11 cellular contexts compared by ENCODE assay signal in the genomic region with DNA sequence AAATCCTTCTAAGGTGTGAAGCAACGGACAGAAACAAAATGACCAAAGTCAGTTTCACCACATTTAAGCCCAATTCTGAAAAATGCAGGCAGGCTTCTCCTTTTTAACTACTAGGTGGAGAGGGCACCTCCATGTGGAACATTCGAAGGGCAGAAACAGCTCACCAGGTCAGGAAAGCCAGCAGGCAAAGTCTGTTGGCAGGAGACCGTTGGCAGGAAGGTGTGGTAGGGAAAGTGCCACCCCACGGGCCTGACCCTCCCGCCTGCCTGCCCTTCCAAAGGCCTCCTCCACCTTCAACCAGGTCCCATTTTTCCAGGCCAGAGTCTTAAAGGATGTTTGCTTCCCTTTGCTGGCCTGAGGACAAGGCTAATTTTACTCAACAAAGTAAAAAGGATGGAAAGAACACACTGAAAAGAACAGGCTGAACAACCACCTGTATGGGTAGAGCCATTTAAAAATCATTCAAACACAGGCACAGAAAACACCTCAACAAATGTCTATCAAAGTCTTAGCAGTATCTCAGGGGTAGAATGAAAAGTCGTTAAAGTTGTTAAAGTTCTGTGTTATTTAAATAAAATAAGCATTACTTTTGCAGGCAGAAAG. TPM values are rescaled to one million over a fixed set of nuclear protein-coding genes. Genes with fewer than 3 reads are reported as not detected.
DNase-seq lines count a peak whose midpoint lies in the region; ATAC-seq and TF ChIP-seq lines count a peak whose summit lies in the region.
"Had no signal": no experiment of that assay in that cellular context is flagged by ENCODE, and none has a peak within 500 bp of the region (broad histone marks: within the 10 kb centered on the region; RNA-seq: fewer than 3 reads in every experiment).

No MANE protein-coding gene starts in this region.

- dilution Hi-C loops in mammary epithelial cell (cut with HindIII; ENCODE audit: low sequenced_read_pairs): no loop called here

- CTCF ChIA-PET in MCF 10A (lab: Yijun Ruan, JAX): no interaction called here
- CTCF ChIA-PET in mammary epithelial cell (lab: Charles Lee; ENCODE audit: low non-redundant PET): no interaction called here

- H3K27me3 ChIP-seq in mammary epithelial cell (ENCODE audit: insufficient read depth, low read length) (no peaks in the 10 kb centered on the region), colonic mucosa (no peaks in the 10 kb centered on the region), muscle layer of duodenum (ENCODE audit: low read depth, low read length) (no peaks in the 10 kb centered on the region), transverse colon (no peaks in the 10 kb centered on the region)

- no peak for ATAC-seq in HG03439 (IDR thresholded peaks at IDR 0.05; ENCODE audit: unreplicated experiment)

- H4K20me1 ChIP-seq in mammary epithelial cell (ENCODE audit: insufficient read depth, low read length): peaks cover 22% of the 10 kb centered on the region

- TF ChIP-seq EP300 in transverse colon (IDR thresholded peaks at IDR 0.05; ENCODE audit: low read depth): peak; percentile 13

- peaks cover 11% of the 10 kb centered on the region for H3K4me1 Mint-ChIP-seq in MCF 10A (ENCODE audit: insufficient read depth, unreplicated experiment)

- H3K36me3 Mint-ChIP-seq in MCF 10A (ENCODE audit: insufficient read depth, unreplicated experiment): peaks cover 15% of the 10 kb centered on the region

- H3K9ac ChIP-seq in mammary epithelial cell (ENCODE audit: insufficient read depth, low read length) (no peak overlapping the region), colonic mucosa (ENCODE audit: low read depth in 2 of 2, low read length in 2 of 2) (peak overlapping the region; percentile 32 to 40)

- DNase-seq in MCF 10A (ENCODE audit: unreplicated experiment) (no peak), mammary epithelial cell (no peak), colonic mucosa (peak; percentile 71), transverse colon (peak; percentile 72), GM19240 (ENCODE audit: insufficient read length, low spot score) (no peak), NCI-H774 (lab: John Stamatoyannopoulos, UW) (no peak)
- DNase-seq: cerebellar nuclear complex, NCI-H2029 treated with DMSO at 0.1 percent for 48 hours had no signal

- no peak for TF ChIP-seq POLR2A in transverse colon (IDR thresholded peaks at IDR 0.05)

- H3K4me2 ChIP-seq in mammary epithelial cell (ENCODE audit: insufficient read depth, low read depth, low read length): no peak overlapping the region

- BruUV-seq in MCF 10A (replicated peaks; lab: Mats Ljungman, UMichigan) (no TSS peak), mammary epithelial cell (replicated peaks; lab: Mats Ljungman, UMichigan) (no TSS peak)

- H3K4me3 ChIP-seq in mammary epithelial cell (replicated peaks in 1 of 3; ENCODE audit: insufficient read depth in 1 of 3, low read depth in 2 of 3, low read length in 3 of 3): no peak overlapping the region
- no peak overlapping the region for H3K4me3 ChIP-seq in colonic mucosa
- no peak overlapping the region for H3K4me3 ChIP-seq in muscle layer of duodenum (ENCODE audit: low read depth in 1 of 2, low read length in 2 of 2)
- H3K4me3 ChIP-seq in transverse colon: no peak overlapping the region

- H3K36me3 ChIP-seq in mammary epithelial cell (ENCODE audit: insufficient read depth, low read length) (peaks cover 3% of the 10 kb centered on the region), colonic mucosa (no peaks in the 10 kb centered on the region), muscle layer of duodenum (ENCODE audit: control insufficient read depth in 1 of 2, insufficient read depth in 2 of 2, low read length in 2 of 2) (no peaks in the 10 kb centered on the region), transverse colon (no peaks in the 10 kb centered on the region)

- H3K27ac ChIP-seq in mammary epithelial cell (ENCODE audit: insufficient read depth, low read depth, low read length) (no peak overlapping the region), colonic mucosa (peak overlapping the region; percentile 25), muscle layer of duodenum (ENCODE audit: low read length) (peak overlapping the region; percentile 49), transverse colon (peak overlapping the region; percentile 68 to 83 (median 76))

- no peak overlapping the region for H2AFZ ChIP-seq in mammary epithelial cell (ENCODE audit: low read depth, low read length)

- peaks cover 94% of the 10 kb centered on the region for H3K79me2 ChIP-seq in mammary epithelial cell (ENCODE audit: insufficient read depth, low read length)

- no peak overlapping the region for H3K4me3 Mint-ChIP-seq in MCF 10A (ENCODE audit: unreplicated experiment)
- H3K4me3 Mint-ChIP-seq: neural crest cell had no signal

- H3K4me1 ChIP-seq in mammary epithelial cell (ENCODE audit: insufficient read depth, low read length) (peaks cover 12% of the 10 kb centered on the region), colonic mucosa (peaks cover 37% of the 10 kb centered on the region), muscle layer of duodenum (ENCODE audit: control insufficient read depth in 1 of 2, insufficient read depth in 2 of 2, low read length in 2 of 2) (peaks cover 33 to 83% of the 10 kb centered on the region in 2 donors), transverse colon (peaks cover 59 to 95% (median 76%) of the 10 kb centered on the region in 4 donors)

- POLR2A ChIA-PET in MCF 10A (lab: Yijun Ruan, JAX): interaction anchor here (0.6 to 1.0 kb wide), 2 partner anchors 46 to 218 kb away, joined by 3 read pairs; no protein-coding TSS in a partner anchor

- WGBS in mammary epithelial cell (ENCODE audit: low coverage, missing lambda C conversion rate): 25% methylated on average over 6 of the region's 6 CpGs
- 17 to 39% methylated on average over 2 to 6 of the region's 6 CpGs for WGBS in transverse colon (ENCODE audit: low coverage in 1 of 2), 2 donors

- H3K27me3 Mint-ChIP-seq in MCF 10A (ENCODE audit: insufficient read depth, unreplicated experiment): no peaks in the 10 kb centered on the region

- no peaks in the 10 kb centered on the region for H3K9me3 Mint-ChIP-seq in MCF 10A (ENCODE audit: unreplicated experiment)
- H3K9me3 Mint-ChIP-seq: neural crest cell had no signal

- intact Hi-C loops in MCF 10A (cut with micrococcal nuclease) (no loop called here), mammary epithelial cell (cut with micrococcal nuclease) (no loop called here), colonic mucosa (cut with DNase I) (no loop called here), transverse colon (cut with DNase I; ENCODE audit: low total_unique reads) (no loop called here)

- H3K27ac Mint-ChIP-seq in MCF 10A (ENCODE audit: low read depth, unreplicated experiment): peak overlapping the region; percentile 25

- TF ChIP-seq CTCF in MCF 10A (IDR thresholded peaks at IDR 0.05; ENCODE audit: unreplicated experiment) (no peak), mammary epithelial cell (conservative IDR thresholded peaks at IDR 0.05 in 1 of 2, IDR thresholded peaks at IDR 0.05 in 1 of 2; ENCODE audit: extremely low read depth in 1 of 2, insufficient read depth in 1 of 2, low read depth in 1 of 2, low read length in 2 of 2) (no peak), colonic mucosa (IDR thresholded peaks at IDR 0.05) (no peak), transverse colon (IDR thresholded peaks at IDR 0.05) (no peak)

- in situ Hi-C loops in mammary epithelial cell (cut with MboI; ENCODE audit: low sequenced_read_pairs in 2 of 2): no loop called here
- in situ Hi-C loops in transverse colon (cut with MboI; ENCODE audit: low pct_ligation_motif_present in 1 of 4, low pct_unique_long_range_greater_than_20kb in 1 of 4, low sequenced_read_pairs in 3 of 4): no loop called here

- H3K9me3 ChIP-seq in mammary epithelial cell (replicated peaks; ENCODE audit: insufficient read depth, low read length) (no peaks in the 10 kb centered on the region), colonic mucosa (no peaks in the 10 kb centered on the region), muscle layer of duodenum (ENCODE audit: control insufficient read depth in 1 of 2, low read length in 2 of 2) (no peaks in the 10 kb centered on the region), transverse colon (no peaks in the 10 kb centered on the region)

RNA-seq across cellular contexts. Expression of gene CAPZB, which starts 26.4 kb away (rescaled TPM):
- total RNA-seq in MCF 10A (2022): 252 and 259 TPM in 2 replicates
- 100 to 1,000 TPM; 134 to 309 TPM for total RNA-seq in mammary epithelial cell
- polyA plus RNA-seq in mammary epithelial cell: 337 TPM
- 222 TPM for polyA minus RNA-seq in mammary epithelial cell
- 100 to 1,000 TPM; 397 to 407 TPM for total RNA-seq in colonic mucosa
- total RNA-seq in transverse colon: 100 to 1,000 TPM; 127 to 404 (median 136) TPM

Comparison
In these comparisons a context has a peak if more than half of its experiments do, and no peak if none do; other contexts are left out.
1. DNase-seq: peak in colonic mucosa (single experiment) and transverse colon (single experiment); none in MCF 10A (single experiment), mammary epithelial cell (single experiment), GM19240 (single experiment) and NCI-H774 (single experiment).